ENCODE assay signal across 23 cellular contexts in the genomic region with DNA sequence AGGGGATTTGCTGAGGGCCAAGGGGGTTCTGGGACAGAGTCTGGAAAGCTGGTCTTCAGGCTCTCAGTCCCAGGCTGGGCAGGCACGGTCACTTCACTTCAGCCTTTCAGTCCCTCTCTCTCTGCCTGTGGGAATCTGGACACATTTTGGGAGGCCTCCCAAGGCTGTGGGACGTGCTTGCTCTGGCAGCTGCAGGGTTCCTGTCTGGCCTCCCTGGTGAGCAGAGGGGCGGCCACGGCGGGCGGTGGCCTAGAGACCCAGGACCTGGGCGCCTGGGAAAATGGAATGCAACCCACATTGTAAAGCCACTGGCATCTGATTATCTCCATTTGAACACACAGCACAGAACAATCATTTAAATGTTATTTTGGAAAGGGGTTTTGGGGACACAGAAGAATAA. TPM values are rescaled to one million over a fixed set of nuclear protein-coding genes. Genes with fewer than 3 reads are reported as not detected.
DNase-seq lines count a peak whose midpoint lies in the region; ATAC-seq and TF ChIP-seq lines count a peak whose summit lies in the region.
"Had no signal": no experiment of that assay in that cellular context is flagged by ENCODE, and none has a peak within 500 bp of the region (broad histone marks: within the 10 kb centered on the region; RNA-seq: fewer than 3 reads in every experiment).

No MANE protein-coding gene starts in this region.

- H3K9me3 Mint-ChIP-seq in progenitor cell of endocrine pancreas (ENCODE audit: low read depth) (no peaks in the 10 kb centered on the region), Caco-2 (ENCODE audit: unreplicated experiment) (no peaks in the 10 kb centered on the region)
- no peaks in the 10 kb centered on the region for H3K9me3 Mint-ChIP-seq in activated naive CD8-positive, alpha-beta T cell treated with anti-CD3 and anti-CD28 coated beads for 36 hours
- H3K9me3 Mint-ChIP-seq: activated B cell treated with CpG ODN at 0.5 μM for 24 hours; activated CD8-positive, alpha-beta T cell treated with anti-CD3 and anti-CD28 coated beads for 36 hours; activated naive CD8-positive, alpha-beta T cell treated with anti-CD3 and anti-CD28 coated beads, Interleukin-2, amount 10 ng/mL, durations not matched to agents 7 days and 5 days; effector memory CD8-positive, alpha-beta T cell; mesothelial cell of epicardium; natural killer cell treated with Interleukin-12 subunit alpha and Interleukin-12 subunit beta and Interleukin-15 and Interleukin-18, amount 100 ng/mL, for 72 hours had no signal

- H4K20me1 ChIP-seq in BLaER1 treated with 17β-estradiol and CSF1 and Interleukin-3, amounts not matched to agents 10 nM and 100 nM = peaks cover 0 to 33% (median 13%) of the 10 kb centered on the region in 11 experiments; a peak in 13 of 22 replicates
- no peaks in the 10 kb centered on the region for H4K20me1 ChIP-seq in Karpas-422 (ENCODE audit: insufficient read depth, low read depth, low read length)

- H3K9ac ChIP-seq in BLaER1 treated with 17β-estradiol and CSF1 and Interleukin-3, amounts not matched to agents 10 nM and 100 nM = peak overlapping the region in 4 of 11 experiments; percentile 10 to 73 (median 36); a peak in 5 of 22 replicates
- H3K9ac ChIP-seq in Karpas-422 (ENCODE audit: low read length) = no peak overlapping the region
- H3K9ac ChIP-seq: parathyroid adenoma had no signal

- H3K27ac Mint-ChIP-seq in progenitor cell of endocrine pancreas = peak overlapping the region; percentile 62
- no peak overlapping the region for H3K27ac Mint-ChIP-seq in activated naive CD8-positive, alpha-beta T cell treated with anti-CD3 and anti-CD28 coated beads for 36 hours
- H3K27ac Mint-ChIP-seq in Caco-2 (ENCODE audit: unreplicated experiment) = no peak overlapping the region
- H3K27ac Mint-ChIP-seq: activated B cell treated with CpG ODN at 0.5 μM for 24 hours; activated CD8-positive, alpha-beta T cell treated with anti-CD3 and anti-CD28 coated beads for 36 hours; effector memory CD8-positive, alpha-beta T cell; mesothelial cell of epicardium; natural killer cell treated with Interleukin-12 subunit alpha and Interleukin-12 subunit beta and Interleukin-15 and Interleukin-18, amount 100 ng/mL, for 72 hours had no signal

- no peak for DNase-seq in RWPE1 (ENCODE audit: low spot score)
- DNase-seq in esophagus squamous epithelium (lab: John Stamatoyannopoulos, UW) = no peak
- DNase-seq in progenitor cell of endocrine pancreas (ENCODE audit: low spot score, unreplicated experiment) = no peak
- no peak for DNase-seq in activated naive CD8-positive, alpha-beta T cell treated with anti-CD3 and anti-CD28 coated beads for 36 hours
- DNase-seq in Caco-2 = no peak
- DNase-seq in Karpas-422 = no peak
- DNase-seq: activated B cell treated with CpG ODN at 0.5 μM for 24 hours; effector memory CD8-positive, alpha-beta T cell; foreskin melanocyte; NCI-H446; sigmoid colon; stimulated activated CD8-positive, alpha-beta memory T cell treated with anti-CD3 and anti-CD28 coated beads, Interleukin-4, amount 100 ng/mL, for 48 hours; T-helper 9 cell had no signal

- peak overlapping the region in 8 of 11 experiments; percentile 18 to 81 (median 70); a peak in 13 of 22 replicates for H3K27ac ChIP-seq in BLaER1 treated with 17β-estradiol and CSF1 and Interleukin-3, amounts not matched to agents 10 nM and 100 nM
- H3K27ac ChIP-seq in RWPE1 (peak overlapping the region; percentile 83), esophagus squamous epithelium (peak overlapping the region; percentile 81 to 85 (median 82)), Karpas-422 (ENCODE audit: low read length) (no peak overlapping the region)
- H3K27ac ChIP-seq: hepatocyte, parathyroid adenoma, vagina had no signal

- peaks cover 0 to 35% (median 20%) of the 10 kb centered on the region in 11 experiments; a peak in 16 of 22 replicates for H3K36me3 ChIP-seq in BLaER1 treated with 17β-estradiol and CSF1 and Interleukin-3, amounts not matched to agents 10 nM and 100 nM
- peaks cover 0 to 34% (median 0%) of the 10 kb centered on the region in 3 donors for H3K36me3 ChIP-seq in esophagus squamous epithelium
- no peaks in the 10 kb centered on the region; the same call in 1 of the 2 replicates for H3K36me3 ChIP-seq in Caco-2 (ENCODE audit: control insufficient read depth, insufficient read depth, low read length)
- no peaks in the 10 kb centered on the region for H3K36me3 ChIP-seq in Karpas-422 (ENCODE audit: insufficient read depth, low read length)
- H3K36me3 ChIP-seq: vagina had no signal

- H3K36me3 Mint-ChIP-seq in progenitor cell of endocrine pancreas (ENCODE audit: insufficient read depth) = peaks cover 2% of the 10 kb centered on the region
- peaks cover 4% of the 10 kb centered on the region for H3K36me3 Mint-ChIP-seq in activated naive CD8-positive, alpha-beta T cell treated with anti-CD3 and anti-CD28 coated beads for 36 hours
- no peaks in the 10 kb centered on the region for H3K36me3 Mint-ChIP-seq in Caco-2 (ENCODE audit: insufficient read depth, unreplicated experiment)
- H3K36me3 Mint-ChIP-seq: natural killer cell treated with Interleukin-12 subunit alpha and Interleukin-12 subunit beta and Interleukin-15 and Interleukin-18, amount 100 ng/mL, for 72 hours had no signal

- CTCF ChIA-PET in RWPE1 (lab: Yijun Ruan, JAX) = no interaction called here
- CTCF ChIA-PET in Caco-2 (lab: Charles Lee) = interaction anchor here (1.4 kb wide), 1 partner anchor 56 kb away, joined by 3 read pairs; no protein-coding TSS in a partner anchor

- no peaks in the 10 kb centered on the region for H3K9me2 ChIP-seq in Karpas-422 (replicated peaks; ENCODE audit: insufficient read depth, low read length)

- WGBS in esophagus squamous epithelium, 2 donors = 90% methylated on average over 5 of the region's 7 CpGs; no CpG with 5 or more reads in 1 of the 2 donors

- H3K4me1 ChIP-seq in BLaER1 treated with 17β-estradiol and CSF1 and Interleukin-3, amounts not matched to agents 10 nM and 100 nM = peaks cover 31 to 60% (median 54%) of the 10 kb centered on the region in 10 experiments
- peaks cover 21 to 57% (median 27%) of the 10 kb centered on the region in 3 donors for H3K4me1 ChIP-seq in esophagus squamous epithelium
- no peaks in the 10 kb centered on the region for H3K4me1 ChIP-seq in Caco-2
- H3K4me1 ChIP-seq in Karpas-422 (ENCODE audit: low read length) = peaks cover 45% of the 10 kb centered on the region
- H3K4me1 ChIP-seq: parathyroid adenoma had no signal

- peaks cover 1% of the 10 kb centered on the region for H3K4me1 Mint-ChIP-seq in progenitor cell of endocrine pancreas (ENCODE audit: low read depth)
- H3K4me1 Mint-ChIP-seq in activated naive CD8-positive, alpha-beta T cell treated with anti-CD3 and anti-CD28 coated beads for 36 hours = peaks cover 15% of the 10 kb centered on the region
- H3K4me1 Mint-ChIP-seq in Caco-2 (ENCODE audit: low read depth, unreplicated experiment) = no peaks in the 10 kb centered on the region

- H3K27me3 Mint-ChIP-seq in progenitor cell of endocrine pancreas = no peaks in the 10 kb centered on the region
- H3K27me3 Mint-ChIP-seq in activated naive CD8-positive, alpha-beta T cell treated with anti-CD3 and anti-CD28 coated beads for 36 hours = no peaks in the 10 kb centered on the region
- no peaks in the 10 kb centered on the region for H3K27me3 Mint-ChIP-seq in Caco-2 (ENCODE audit: insufficient read depth, unreplicated experiment)
- H3K27me3 Mint-ChIP-seq: activated B cell treated with CpG ODN at 0.5 μM for 24 hours; activated CD8-positive, alpha-beta T cell treated with anti-CD3 and anti-CD28 coated beads for 36 hours had no signal

- POLR2A ChIA-PET in RWPE1 (lab: Yijun Ruan, JAX; ENCODE audit: low non-redundant PET) (no interaction called here), Caco-2 (lab: Charles Lee) (no interaction called here)

- intact Hi-C loops in esophagus squamous epithelium (cut with DNase I) = no loop called here
- intact Hi-C loops in Caco-2 (cut with micrococcal nuclease; ENCODE audit: unreplicated experiment) = no loop called here

- TF ChIP-seq CTCF in RWPE1 (conservative IDR thresholded peaks at IDR 0.05; ENCODE audit: low read depth) = no peak
- TF ChIP-seq CTCF in esophagus squamous epithelium (IDR thresholded peaks at IDR 0.05) = no peak
- no peak for TF ChIP-seq CTCF in progenitor cell of endocrine pancreas (IDR thresholded peaks at IDR 0.05; ENCODE audit: unreplicated experiment)
- TF ChIP-seq CTCF in Caco-2 (IDR thresholded peaks at IDR 0.05; ENCODE audit: insufficient read depth in 1 of 2, low read depth in 1 of 2, low read length in 1 of 2, severe bottlenecking in 1 of 2, unreplicated experiment in 1 of 2) = no peak

- H2AFZ ChIP-seq in Karpas-422 (ENCODE audit: low read length) = no peak overlapping the region
- H2AFZ ChIP-seq: hepatocyte, parathyroid adenoma had no signal

- BruUV-seq in Caco-2 (replicated peaks; lab: Mats Ljungman, UMichigan) = no TSS peak

- no peak overlapping the region for H3K4me3 ChIP-seq in BLaER1 treated with 17β-estradiol and CSF1 and Interleukin-3, amounts not matched to agents 10 nM and 100 nM
- H3K4me3 ChIP-seq in esophagus squamous epithelium (no peak overlapping the region), Caco-2 (ENCODE audit: low read depth, low read length) (no peak overlapping the region), Karpas-422 (ENCODE audit: low read length) (no peak overlapping the region)
- H3K4me3 ChIP-seq: hepatocyte, sigmoid colon, vagina had no signal

- ATAC-seq in HG02885 (IDR thresholded peaks at IDR 0.05; ENCODE audit: poor library complexity, unreplicated experiment) = no peak
- ATAC-seq: effector memory CD8-positive, alpha-beta T cell; left lobe of liver; natural killer cell treated with Interleukin-12 subunit alpha and Interleukin-12 subunit beta and Interleukin-15 and Interleukin-18, amount 100 ng/mL, for 72 hours had no signal

- H3K9me3 ChIP-seq in BLaER1 treated with 17β-estradiol and CSF1 and Interleukin-3, amounts not matched to agents 10 nM and 100 nM (replicated peaks in 1 of 11) = no peaks in the 10 kb centered on the region
- H3K9me3 ChIP-seq in esophagus squamous epithelium (no peaks in the 10 kb centered on the region), Caco-2 (no peaks in the 10 kb centered on the region), Karpas-422 (ENCODE audit: low read length) (no peaks in the 10 kb centered on the region)
- H3K9me3 ChIP-seq: sigmoid colon, vagina had no signal

- peak overlapping the region; percentile 66 to 95 (median 87); a peak in 21 of 22 replicates for H3K4me2 ChIP-seq in BLaER1 treated with 17β-estradiol and CSF1 and Interleukin-3, amounts not matched to agents 10 nM and 100 nM
- no peak overlapping the region for H3K4me2 ChIP-seq in Karpas-422 (ENCODE audit: low read depth, low read length, poor library complexity, severe bottlenecking)
- H3K4me2 ChIP-seq: hepatocyte had no signal

- TF ChIP-seq POLR2A in esophagus squamous epithelium (IDR thresholded peaks at IDR 0.05) = no peak

- H3K79me2 ChIP-seq in Karpas-422 (ENCODE audit: low read length) = no peaks in the 10 kb centered on the region
- H3K79me2 ChIP-seq: hepatocyte, parathyroid adenoma had no signal

- no peak overlapping the region for H3K4me3 Mint-ChIP-seq in progenitor cell of endocrine pancreas (ENCODE audit: low read depth)
- H3K4me3 Mint-ChIP-seq in activated naive CD8-positive, alpha-beta T cell treated with anti-CD3 and anti-CD28 coated beads for 36 hours = no peak overlapping the region
- H3K4me3 Mint-ChIP-seq in Caco-2 (ENCODE audit: unreplicated experiment) = no peak overlapping the region
- H3K4me3 Mint-ChIP-seq: activated B cell treated with CpG ODN at 0.5 μM for 24 hours; activated CD8-positive, alpha-beta T cell treated with anti-CD3 and anti-CD28 coated beads for 36 hours; effector memory CD8-positive, alpha-beta T cell; mesothelial cell of epicardium; natural killer cell treated with Interleukin-12 subunit alpha and Interleukin-12 subunit beta and Interleukin-15 and Interleukin-18, amount 100 ng/mL, for 72 hours had no signal

- H3K27me3 ChIP-seq in BLaER1 treated with 17β-estradiol and CSF1 and Interleukin-3, amounts not matched to agents 10 nM and 100 nM = peaks cover 0 to 16% (median 0%) of the 10 kb centered on the region in 11 experiments; a peak in 3 of 22 replicates
- no peaks in the 10 kb centered on the region for H3K27me3 ChIP-seq in esophagus squamous epithelium
- H3K27me3 ChIP-seq in Caco-2 (replicated peaks; ENCODE audit: control insufficient read depth, insufficient read depth, low read length) = no peaks in the 10 kb centered on the region
- no peaks in the 10 kb centered on the region for H3K27me3 ChIP-seq in Karpas-422 (ENCODE audit: low read length)
- H3K27me3 ChIP-seq: hepatocyte, sigmoid colon, vagina had no signal

RNA-seq across cellular contexts. Expression of a gene that starts 10.1 kb away (rescaled TPM):
- total RNA-seq in esophagus squamous epithelium (100 to 1,000 TPM in 2 of 4 donors, 10 to 100 TPM in 2; 71.8 to 169 (median 104) TPM), progenitor cell of endocrine pancreas (47.3 and 47.6 TPM in 2 replicates), Caco-2 (2022) (170 and 196 TPM in 2 replicates)
- 1 to 10 TPM; 1.4 to 1.6 TPM for total RNA-seq in activated naive CD8-positive, alpha-beta T cell treated with anti-CD3 and anti-CD28 coated beads for 36 hours
- 69.0 and 145 TPM in 2 replicates for total RNA-seq in Karpas-422 (2014; rRNA removed; shearing (Covaris generic); ENCODE audit: low replicate concordance)
- total RNA-seq: natural killer cell treated with Interleukin-12 subunit alpha and Interleukin-12 subunit beta and Interleukin-15 and Interleukin-18, amount 100 ng/mL, for 72 hours had no signal

Comparison
In these comparisons a context has a peak if more than half of its experiments do, and no peak if none do; other contexts are left out.
1. RNA of a gene that starts 10.1 kb away (total RNA-seq): 170 to 196 TPM in Caco-2, 71.8 to 169 TPM in esophagus squamous epithelium, 69.0 to 145 TPM in Karpas-422 and 47.3 to 47.6 TPM in progenitor cell of endocrine pancreas; 1.4 to 1.6 TPM in activated naive CD8-positive, alpha-beta T cell treated with anti-CD3 and anti-CD28 coated beads for 36 hours; every median in the first group is over 10 times any median in the second.